In the genomic region with DNA sequence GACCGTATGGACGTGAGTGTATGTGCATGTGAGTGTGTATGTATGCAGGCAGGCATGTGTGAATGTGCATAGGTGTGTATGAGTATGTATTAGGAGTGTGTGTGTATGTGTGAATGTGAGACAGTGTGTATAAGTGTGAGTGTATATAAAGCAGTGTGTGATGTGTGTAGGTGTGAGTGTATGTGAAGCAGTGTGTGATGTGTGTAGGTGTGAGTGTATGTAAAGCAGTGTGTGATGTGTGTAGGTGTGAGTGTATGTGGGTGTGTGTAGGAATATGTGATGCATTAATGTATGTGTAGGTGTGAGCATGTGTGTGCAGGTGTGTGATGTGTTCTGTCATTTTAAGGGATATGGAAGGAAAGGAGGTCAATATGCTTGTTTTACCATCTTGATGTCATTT, we compare ENCODE assay signal across 19 cellular contexts.
"Had no signal": no experiment of that assay in that cellular context is flagged by ENCODE, and none has a peak within 500 bp of the region (broad histone marks: within the 10 kb centered on the region; RNA-seq: fewer than 3 reads in every experiment).

No MANE protein-coding gene starts in this region.

- H3K27me3 ChIP-seq: esophagus muscularis mucosa, gastrocnemius medialis, stomach, uterus had no signal

- FAIRE-seq: colon, endometrium, islet of Langerhans, small intestine had no signal

- H3K27ac Mint-ChIP-seq: naive thymus-derived CD8-positive, alpha-beta T cell; type B pancreatic cell had no signal

- DNase-seq: effector CD8-positive, alpha-beta T cell; gastrocnemius medialis; heart right ventricle; hypothalamus; mucosa of descending colon; naive thymus-derived CD8-positive, alpha-beta T cell; small intestine; stimulated activated CD4-positive, alpha-beta T cell treated with anti-CD3 and anti-CD28 coated beads, Interleukin-12 subunit alpha, Interleukin-12 subunit beta, amount 100 ng/mL, for 4 hours; stimulated activated naive CD4-positive, alpha-beta T cell; stomach; substantia nigra; uterus had no signal

- H3K4me1 ChIP-seq: gastrocnemius medialis, uterus had no signal

- H3K27ac ChIP-seq: epithelial cell of prostate, esophagus muscularis mucosa, gastrocnemius medialis, heart right ventricle, neutrophil, stomach, uterus had no signal

- H3K36me3 Mint-ChIP-seq: naive thymus-derived CD8-positive, alpha-beta T cell; type B pancreatic cell had no signal

- H3K9me3 ChIP-seq: esophagus muscularis mucosa, gastrocnemius medialis, heart right ventricle, mucosa of descending colon, neutrophil, stomach, uterus had no signal

- ATAC-seq: gastrocnemius medialis; heart right ventricle; mucosa of descending colon; naive thymus-derived CD8-positive, alpha-beta T cell had no signal

- H3K4me3 ChIP-seq: esophagus muscularis mucosa, gastrocnemius medialis, heart right ventricle, mucosa of descending colon, stomach, uterus had no signal

- H3K36me3 ChIP-seq: esophagus muscularis mucosa, gastrocnemius medialis, heart right ventricle, neutrophil, stomach, uterus had no signal

- H3K4me3 Mint-ChIP-seq: naive thymus-derived CD8-positive, alpha-beta T cell; type B pancreatic cell had no signal
